Comparison of ENCODE assay signal across 8 cellular contexts in the genomic region with DNA sequence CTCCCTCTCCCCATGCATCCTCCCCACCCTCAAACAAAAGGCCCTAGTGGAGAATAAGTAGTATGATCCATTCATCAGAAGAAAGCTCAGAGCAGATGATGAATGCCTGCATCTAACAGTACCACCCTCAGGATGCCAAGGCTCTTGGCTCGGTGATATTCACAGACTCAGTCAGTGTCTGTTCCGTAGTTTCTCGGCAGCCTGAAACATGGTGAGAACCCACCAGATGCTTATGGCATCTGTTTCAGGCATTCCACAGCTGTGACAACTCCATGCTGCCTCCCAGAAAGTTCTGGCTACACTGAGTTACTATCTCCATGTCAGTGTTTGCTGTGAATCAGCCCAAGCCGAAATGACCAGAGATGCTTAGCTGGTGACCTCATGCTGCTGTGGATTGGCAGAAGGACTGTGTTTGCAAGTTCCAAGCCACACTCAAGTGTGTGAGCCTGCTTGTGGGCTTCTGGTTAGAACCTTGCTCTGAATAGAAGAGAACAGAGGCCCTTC.
DNase-seq lines count a peak whose midpoint lies in the region; ATAC-seq and TF ChIP-seq lines count a peak whose summit lies in the region.

No MANE protein-coding gene starts in this region.

- H3K4me1 ChIP-seq in ascending aorta: peaks cover 3 to 30% of the 10 kb centered on the region in 2 donors
- H3K4me1 ChIP-seq in heart right ventricle: peaks cover 0 to 60% (median 47%) of the 10 kb centered on the region in 9 donors

- no peaks in the 10 kb centered on the region for H3K27me3 ChIP-seq in ascending aorta
- H3K27me3 ChIP-seq in heart right ventricle: no peaks in the 10 kb centered on the region

- peak; percentile 78 for DNase-seq in ELF-1 (ENCODE audit: low read depth, low spot score)
- peak; percentile 34 to 91 for DNase-seq in ascending aorta (ENCODE audit: low spot score in 2 of 2)
- peak in 1 of 2 donors; percentile 61 for DNase-seq in heart right ventricle
- peak; percentile 84 for DNase-seq in posterior vena cava (ENCODE audit: low spot score)
- no peak for DNase-seq in iPS-NIHi11 (ENCODE audit: low spot score)
- DNase-seq in effector CD4-positive, alpha-beta T cell: no peak
- DNase-seq in HEK293T (ENCODE audit: extremely low spot score): no peak
- no peak for DNase-seq in NCI-H2196 treated with DMSO at 0.1 percent for 48 hours (lab: John Stamatoyannopoulos, UW; ENCODE audit: unreplicated experiment)

- H3K9me3 ChIP-seq in ascending aorta (no peaks in the 10 kb centered on the region), heart right ventricle (no peaks in the 10 kb centered on the region)

- POLR2A ChIA-PET in HEK293T (lab: Yijun Ruan, JAX): interaction anchor here (1.0 kb wide), 1 partner anchor 84 kb away, joined by 3 read pairs; the partner anchor contains the start of gene WDSUB1

- 46 to 50% methylated on average over 4 of the region's 4 CpGs for whole genome bisulfite sequencing in heart right ventricle, 2 donors

- ATAC-seq in heart right ventricle: peak; percentile 45 to 87 (median 78)

- CTCF ChIA-PET in HEK293T (lab: Yijun Ruan, JAX): interaction anchor here (0.6 kb wide), 1 partner anchor 74 kb away, joined by 4 read pairs; no protein-coding TSS in a partner anchor

- intact Hi-C loops in ascending aorta (cut with DNase I) (no loop called here), heart right ventricle (cut with DNase I) (no loop called here), posterior vena cava (cut with DNase I) (no loop called here)

- H3K4me3 ChIP-seq in ascending aorta (no peak overlapping the region), heart right ventricle (no peak overlapping the region)

- peaks cover 17 to 23% of the 10 kb centered on the region in 2 donors for H3K36me3 ChIP-seq in ascending aorta
- peaks cover 0 to 75% (median 6%) of the 10 kb centered on the region in 9 donors for H3K36me3 ChIP-seq in heart right ventricle

- H3K27ac ChIP-seq in ascending aorta: peak overlapping the region; percentile 57 to 76
- peak overlapping the region in 9 of 10 donors; percentile 6 to 75 (median 51) for H3K27ac ChIP-seq in heart right ventricle

- TF ChIP-seq CTCF in ascending aorta (IDR thresholded peaks at IDR 0.05) (peak in 1 of 3 experiments; percentile 19), heart right ventricle (IDR thresholded peaks at IDR 0.05) (no peak)

TF ChIP-seq in HEK293T, 16 proteins besides CTCF, POLR2A, EP300 and RAD21:
- TF ChIP-seq FOXM1 (IDR thresholded peaks at IDR 0.05; ENCODE audit: borderline replicate concordance): no peak
- TF ChIP-seq SUZ12 (IDR thresholded peaks at IDR 0.05): no peak
- no peak for TF ChIP-seq SP1 (IDR thresholded peaks at IDR 0.05)
- no peak for TF ChIP-seq FOXK2 (IDR thresholded peaks at IDR 0.05)
- TF ChIP-seq ELF4 (IDR thresholded peaks at IDR 0.05): no peak
- TF ChIP-seq TARDBP (IDR thresholded peaks at IDR 0.05): no peak
- no peak for TF ChIP-seq BHLHE40 (IDR thresholded peaks at IDR 0.05; ENCODE audit: borderline replicate concordance)
- no peak for TF ChIP-seq L3MBTL2 (conservative IDR thresholded peaks at IDR 0.05)
- TF ChIP-seq LEF1 (IDR thresholded peaks at IDR 0.05; ENCODE audit: borderline replicate concordance): no peak
- TF ChIP-seq HDGF (IDR thresholded peaks at IDR 0.05; ENCODE audit: borderline replicate concordance): no peak
- no peak for TF ChIP-seq NFRKB (IDR thresholded peaks at IDR 0.05)
- TF ChIP-seq ZNF384 (IDR thresholded peaks at IDR 0.05): no peak
- no peak for TF ChIP-seq CTBP1 (IDR thresholded peaks at IDR 0.05; ENCODE audit: borderline replicate concordance)
- TF ChIP-seq PKNOX1 (IDR thresholded peaks at IDR 0.05): no peak
- TF ChIP-seq ARNT (IDR thresholded peaks at IDR 0.05): no peak
- TF ChIP-seq FOXA1 (IDR thresholded peaks at IDR 0.05): no peak

Comparison
In these comparisons a context has a peak if more than half of its experiments do, and no peak if none do; other contexts are left out.
1. DNase-seq: peak in ELF-1 (single experiment), ascending aorta (2 of 2) and posterior vena cava (single experiment); none in iPS-NIHi11 (single experiment), effector CD4-positive, alpha-beta T cell (single experiment), HEK293T (single experiment) and NCI-H2196 treated with DMSO at 0.1 percent for 48 hours (single experiment).